In the genomic region with DNA sequence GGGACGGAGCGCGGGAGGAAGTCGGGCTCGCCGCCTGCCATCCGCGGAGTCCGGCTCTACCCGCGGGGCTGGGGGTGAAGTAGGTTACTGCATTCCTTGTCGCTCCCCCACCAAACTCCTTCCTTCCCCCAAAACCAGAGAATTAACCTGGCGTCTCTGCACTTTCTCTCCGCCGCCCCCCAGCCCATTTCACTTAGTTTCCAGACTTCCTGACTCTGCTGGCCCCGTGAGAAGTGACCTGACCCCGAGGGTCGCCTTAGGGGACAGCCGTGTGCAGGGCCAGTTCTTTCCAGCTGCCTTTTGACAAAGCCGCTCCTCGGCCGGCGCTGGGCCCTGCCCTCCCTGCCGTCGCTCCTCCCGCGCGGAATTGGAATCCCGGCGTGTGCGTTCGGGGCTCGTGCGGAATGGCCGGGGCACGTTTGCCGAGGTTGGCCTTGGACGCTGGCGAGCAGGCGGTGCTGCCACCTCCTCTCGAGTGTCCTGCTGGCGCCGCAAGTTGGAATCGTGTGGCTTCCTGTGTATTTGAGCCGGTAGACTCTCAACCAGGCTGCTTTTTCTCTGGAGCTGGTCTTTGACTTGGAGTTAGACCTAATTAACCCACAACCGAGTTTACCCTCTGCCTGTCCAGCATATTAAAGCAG, we compare ENCODE assay signal across 1 cellular context.
TF ChIP-seq lines count a peak whose summit lies in the region.

No MANE protein-coding gene starts in this region.

TF ChIP-seq in HepG2, 621 proteins besides CTCF, POLR2A, EP300 and RAD21 (continues in another document):
- TF ChIP-seq ZNF619 (CRISPR knock-in tag; IDR thresholded peaks at IDR 0.05) = peak; percentile 80; the same call in 1 of the 2 replicates
- TF ChIP-seq KDM5B (CRISPR knock-in tag; IDR thresholded peaks at IDR 0.05; ENCODE audit: borderline replicate concordance) = peak; percentile 94
- peak; percentile 70; the same call in 1 of the 2 replicates for TF ChIP-seq MAF1 (CRISPR knock-in tag; IDR thresholded peaks at IDR 0.05; ENCODE audit: borderline replicate concordance)
- TF ChIP-seq HHEX (CRISPR knock-in tag; IDR thresholded peaks at IDR 0.05) = peak; percentile 33; the same call in 1 of the 2 replicates
- peak; percentile 70; the same call in 1 of the 2 replicates for TF ChIP-seq ZNF776 (CRISPR knock-in tag; IDR thresholded peaks at IDR 0.05)
- 0 out of 2 replicates have a peak, but pooled peaks have one; percentile 37 for TF ChIP-seq RBAK (CRISPR knock-in tag; IDR thresholded peaks at IDR 0.05)
- TF ChIP-seq MED1 (CRISPR knock-in tag; IDR thresholded peaks at IDR 0.05) = peak; percentile 39; the same call in 1 of the 2 replicates
- no peak for TF ChIP-seq SYNCRIP (IDR thresholded peaks at IDR 0.05; ENCODE audit: insufficient read depth, low read depth, low read length)
- peak; percentile 76 for TF ChIP-seq CBX5 (CRISPR knock-in tag; IDR thresholded peaks at IDR 0.05; ENCODE audit: borderline replicate concordance)
- TF ChIP-seq, protein P1, sequence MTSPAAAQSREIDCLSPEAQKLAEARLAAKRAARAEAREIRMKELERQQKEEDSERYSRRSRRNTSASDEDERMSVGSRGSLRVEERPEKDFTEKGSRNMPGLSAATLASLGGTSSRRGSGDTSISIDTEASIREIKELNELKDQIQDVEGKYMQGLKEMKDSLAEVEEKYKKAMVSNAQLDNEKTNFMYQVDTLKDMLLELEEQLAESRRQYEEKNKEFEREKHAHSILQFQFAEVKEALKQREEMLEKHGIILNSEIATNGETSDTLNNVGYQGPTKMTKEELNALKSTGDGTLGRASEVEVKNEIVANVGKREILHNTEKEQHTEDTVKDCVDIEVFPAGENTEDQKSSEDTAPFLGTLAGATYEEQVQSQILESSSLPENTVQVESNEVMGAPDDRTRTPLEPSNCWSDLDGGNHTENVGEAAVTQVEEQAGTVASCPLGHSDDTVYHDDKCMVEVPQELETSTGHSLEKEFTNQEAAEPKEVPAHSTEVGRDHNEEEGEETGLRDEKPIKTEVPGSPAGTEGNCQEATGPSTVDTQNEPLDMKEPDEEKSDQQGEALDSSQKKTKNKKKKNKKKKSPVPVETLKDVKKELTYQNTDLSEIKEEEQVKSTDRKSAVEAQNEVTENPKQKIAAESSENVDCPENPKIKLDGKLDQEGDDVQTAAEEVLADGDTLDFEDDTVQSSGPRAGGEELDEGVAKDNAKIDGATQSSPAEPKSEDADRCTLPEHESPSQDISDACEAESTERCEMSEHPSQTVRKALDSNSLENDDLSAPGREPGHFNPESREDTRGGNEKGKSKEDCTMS (CRISPR knock-in tag; conservative IDR thresholded peaks at IDR 0.05) = no peak
- 0 out of 2 replicates have a peak, but pooled peaks have one; percentile 10 for TF ChIP-seq ZNF629 (CRISPR knock-in tag; conservative IDR thresholded peaks at IDR 0.05)
- peak; percentile 95 for TF ChIP-seq KMT2B (CRISPR knock-in tag; IDR thresholded peaks at IDR 0.05)
- no peak for TF ChIP-seq GLI4 (CRISPR knock-in tag; IDR thresholded peaks at IDR 0.05; ENCODE audit: borderline replicate concordance)
- no peak for TF ChIP-seq ARNT (IDR thresholded peaks at IDR 0.05)
- peak; percentile 89 for TF ChIP-seq ZFX (CRISPR knock-in tag; IDR thresholded peaks at IDR 0.05; ENCODE audit: low read depth)
- TF ChIP-seq PHF21A (CRISPR knock-in tag; IDR thresholded peaks at IDR 0.05) = peak; percentile 58; the same call in 1 of the 2 replicates
- peak; percentile 76 for TF ChIP-seq ZFP82 (CRISPR knock-in tag; IDR thresholded peaks at IDR 0.05; ENCODE audit: borderline replicate concordance)
- peak; percentile 46; the same call in 1 of the 2 replicates for TF ChIP-seq RXRB (CRISPR knock-in tag; IDR thresholded peaks at IDR 0.05; ENCODE audit: borderline replicate concordance)
- TF ChIP-seq SRF (IDR thresholded peaks at IDR 0.05; ENCODE audit: low read depth, low read length) = no peak
- TF ChIP-seq, protein P2, sequence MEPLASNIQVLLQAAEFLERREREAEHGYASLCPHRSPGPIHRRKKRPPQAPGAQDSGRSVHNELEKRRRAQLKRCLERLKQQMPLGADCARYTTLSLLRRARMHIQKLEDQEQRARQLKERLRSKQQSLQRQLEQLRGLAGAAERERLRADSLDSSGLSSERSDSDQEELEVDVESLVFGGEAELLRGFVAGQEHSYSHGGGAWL (CRISPR knock-in tag; IDR thresholded peaks at IDR 0.05) = no peak
- peak; percentile 73; the same call in 1 of the 2 replicates for TF ChIP-seq ZIK1 (CRISPR knock-in tag; IDR thresholded peaks at IDR 0.05; ENCODE audit: borderline replicate concordance, low read depth)
- TF ChIP-seq KLF11 (CRISPR knock-in tag; IDR thresholded peaks at IDR 0.05) = 0 out of 2 replicates have a peak, but pooled peaks have one; percentile 43
- TF ChIP-seq ZFP62 (CRISPR knock-in tag; IDR thresholded peaks at IDR 0.05) = no peak
- peak; percentile 63; the same call in 1 of the 2 replicates for TF ChIP-seq ZBTB4 (CRISPR knock-in tag; IDR thresholded peaks at IDR 0.05; ENCODE audit: borderline replicate concordance)
- TF ChIP-seq ZKSCAN8 (CRISPR knock-in tag; IDR thresholded peaks at IDR 0.05; ENCODE audit: borderline replicate concordance) = no peak
- TF ChIP-seq, protein P3, sequence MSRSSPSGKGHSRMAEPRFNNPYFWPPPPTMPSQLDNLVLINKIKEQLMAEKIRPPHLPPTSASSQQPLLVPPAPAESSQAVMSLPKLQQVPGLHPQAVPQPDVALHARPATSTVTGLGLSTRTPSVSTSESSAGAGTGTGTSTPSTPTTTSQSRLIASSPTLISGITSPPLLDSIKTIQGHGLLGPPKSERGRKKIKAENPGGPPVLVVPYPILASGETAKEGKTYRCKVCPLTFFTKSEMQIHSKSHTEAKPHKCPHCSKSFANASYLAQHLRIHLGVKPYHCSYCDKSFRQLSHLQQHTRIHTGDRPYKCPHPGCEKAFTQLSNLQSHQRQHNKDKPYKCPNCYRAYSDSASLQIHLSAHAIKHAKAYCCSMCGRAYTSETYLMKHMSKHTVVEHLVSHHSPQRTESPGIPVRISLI (CRISPR knock-in tag; IDR thresholded peaks at IDR 0.05; ENCODE audit: borderline replicate concordance) = peak; percentile 34; the same call in 1 of the 2 replicates
- no peak; the same call in 1 of the 2 replicates for TF ChIP-seq ZNF674 (CRISPR knock-in tag; IDR thresholded peaks at IDR 0.05; ENCODE audit: low read depth)
- TF ChIP-seq, protein P4, sequence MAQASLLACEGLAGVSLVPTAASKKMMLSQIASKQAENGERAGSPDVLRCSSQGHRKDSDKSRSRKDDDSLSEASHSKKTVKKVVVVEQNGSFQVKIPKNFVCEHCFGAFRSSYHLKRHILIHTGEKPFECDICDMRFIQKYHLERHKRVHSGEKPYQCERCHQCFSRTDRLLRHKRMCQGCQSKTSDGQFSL (CRISPR knock-in tag; IDR thresholded peaks at IDR 0.05) = peak; percentile 71
- peak; percentile 88 for TF ChIP-seq SALL1 (CRISPR knock-in tag; IDR thresholded peaks at IDR 0.05)
- peak; percentile 57 for TF ChIP-seq DNMT3B (CRISPR knock-in tag; conservative IDR thresholded peaks at IDR 0.05)
- 0 out of 2 replicates have a peak, but pooled peaks have one; percentile 50 for TF ChIP-seq ZSCAN29 (CRISPR knock-in tag; conservative IDR thresholded peaks at IDR 0.05)
- TF ChIP-seq SSRP1 (CRISPR knock-in tag; IDR thresholded peaks at IDR 0.05) = no peak; the same call in 1 of the 2 replicates
- peak; percentile 79 for TF ChIP-seq GABPB1 (CRISPR knock-in tag; IDR thresholded peaks at IDR 0.05)
- no peak for TF ChIP-seq TCF7L2 (IDR thresholded peaks at IDR 0.05; ENCODE audit: low read depth, low read length)
- TF ChIP-seq HMGA1 (CRISPR knock-in tag; conservative IDR thresholded peaks at IDR 0.05) = no peak
- peak; percentile 94; the same call in 1 of the 2 replicates for TF ChIP-seq SNAI1 (CRISPR knock-in tag; IDR thresholded peaks at IDR 0.05; ENCODE audit: borderline replicate concordance)
- no peak; the same call in 1 of the 2 replicates for TF ChIP-seq TEAD2 (CRISPR knock-in tag; IDR thresholded peaks at IDR 0.05)
- TF ChIP-seq SOX5 (CRISPR knock-in tag; IDR thresholded peaks at IDR 0.05; ENCODE audit: borderline replicate concordance) = no peak
- no peak for TF ChIP-seq TCF7 (IDR thresholded peaks at IDR 0.05; ENCODE audit: low read depth)
- TF ChIP-seq ZNF432 (CRISPR knock-in tag; IDR thresholded peaks at IDR 0.05; ENCODE audit: borderline replicate concordance) = no peak
- 0 out of 2 replicates have a peak, but pooled peaks have one; percentile 69 for TF ChIP-seq ZNF850 (CRISPR knock-in tag; conservative IDR thresholded peaks at IDR 0.05)
- no peak for TF ChIP-seq IKZF1 (IDR thresholded peaks at IDR 0.05)
- TF ChIP-seq, protein P5, sequence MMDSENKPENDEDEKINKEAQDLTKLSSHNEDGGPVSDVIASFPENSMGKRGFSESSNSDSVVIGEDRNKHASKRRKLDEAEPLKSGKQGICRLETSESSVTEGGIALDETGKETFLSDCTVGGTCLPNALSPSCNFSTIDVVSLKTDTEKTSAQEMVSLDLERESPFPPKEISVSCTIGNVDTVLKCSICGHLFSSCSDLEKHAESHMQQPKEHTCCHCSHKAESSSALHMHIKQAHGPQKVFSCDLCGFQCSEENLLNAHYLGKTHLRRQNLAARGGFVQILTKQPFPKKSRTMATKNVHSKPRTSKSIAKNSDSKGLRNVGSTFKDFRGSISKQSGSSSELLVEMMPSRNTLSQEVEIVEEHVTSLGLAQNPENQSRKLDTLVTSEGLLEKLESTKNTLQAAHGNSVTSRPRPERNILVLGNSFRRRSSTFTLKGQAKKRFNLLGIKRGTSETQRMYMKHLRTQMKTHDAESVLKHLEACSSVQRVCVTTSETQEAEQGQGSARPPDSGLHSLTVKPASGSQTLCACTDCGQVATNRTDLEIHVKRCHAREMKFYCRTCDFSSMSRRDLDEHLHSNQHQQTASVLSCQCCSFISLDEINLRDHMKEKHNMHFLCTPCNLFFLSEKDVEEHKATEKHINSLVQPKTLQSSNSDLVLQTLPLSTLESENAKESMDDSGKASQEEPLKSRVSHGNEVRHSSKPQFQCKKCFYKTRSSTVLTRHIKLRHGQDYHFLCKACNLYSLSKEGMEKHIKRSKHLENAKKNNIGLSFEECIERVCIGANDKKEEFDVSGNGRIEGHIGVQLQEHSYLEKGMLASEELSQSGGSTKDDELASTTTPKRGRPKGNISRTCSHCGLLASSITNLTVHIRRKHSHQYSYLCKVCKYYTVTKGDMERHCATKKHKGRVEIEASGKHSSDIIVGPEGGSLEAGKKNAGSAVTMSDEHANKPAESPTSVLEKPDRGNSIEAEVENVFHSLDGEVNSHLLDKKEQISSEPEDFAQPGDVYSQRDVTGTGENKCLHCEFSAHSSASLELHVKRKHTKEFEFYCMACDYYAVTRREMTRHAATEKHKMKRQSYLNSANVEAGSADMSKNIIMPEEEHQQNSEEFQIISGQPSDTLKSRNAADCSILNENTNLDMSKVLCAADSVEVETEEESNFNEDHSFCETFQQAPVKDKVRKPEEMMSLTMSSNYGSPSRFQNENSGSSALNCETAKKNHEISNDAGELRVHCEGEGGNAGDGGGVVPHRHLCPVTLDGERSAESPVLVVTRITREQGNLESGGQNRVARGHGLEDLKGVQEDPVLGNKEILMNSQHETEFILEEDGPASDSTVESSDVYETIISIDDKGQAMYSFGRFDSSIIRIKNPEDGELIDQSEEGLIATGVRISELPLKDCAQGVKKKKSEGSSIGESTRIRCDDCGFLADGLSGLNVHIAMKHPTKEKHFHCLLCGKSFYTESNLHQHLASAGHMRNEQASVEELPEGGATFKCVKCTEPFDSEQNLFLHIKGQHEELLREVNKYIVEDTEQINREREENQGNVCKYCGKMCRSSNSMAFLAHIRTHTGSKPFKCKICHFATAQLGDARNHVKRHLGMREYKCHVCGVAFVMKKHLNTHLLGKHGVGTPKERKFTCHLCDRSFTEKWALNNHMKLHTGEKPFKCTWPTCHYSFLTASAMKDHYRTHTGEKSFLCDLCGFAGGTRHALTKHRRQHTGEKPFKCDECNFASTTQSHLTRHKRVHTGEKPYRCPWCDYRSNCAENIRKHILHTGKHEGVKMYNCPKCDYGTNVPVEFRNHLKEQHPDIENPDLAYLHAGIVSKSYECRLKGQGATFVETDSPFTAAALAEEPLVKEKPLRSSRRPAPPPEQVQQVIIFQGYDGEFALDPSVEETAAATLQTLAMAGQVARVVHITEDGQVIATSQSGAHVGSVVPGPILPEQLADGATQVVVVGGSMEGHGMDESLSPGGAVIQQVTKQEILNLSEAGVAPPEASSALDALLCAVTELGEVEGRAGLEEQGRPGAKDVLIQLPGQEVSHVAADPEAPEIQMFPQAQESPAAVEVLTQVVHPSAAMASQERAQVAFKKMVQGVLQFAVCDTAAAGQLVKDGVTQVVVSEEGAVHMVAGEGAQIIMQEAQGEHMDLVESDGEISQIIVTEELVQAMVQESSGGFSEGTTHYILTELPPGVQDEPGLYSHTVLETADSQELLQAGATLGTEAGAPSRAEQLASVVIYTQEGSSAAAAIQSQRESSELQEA (CRISPR knock-in tag; IDR thresholded peaks at IDR 0.05; ENCODE audit: not compliant biosample characterization) = peak; percentile 34
- no peak for TF ChIP-seq JARID2 (CRISPR knock-in tag; IDR thresholded peaks at IDR 0.05; ENCODE audit: insufficient replicate concordance)
- no peak for TF ChIP-seq DDIT3 (CRISPR knock-in tag; IDR thresholded peaks at IDR 0.05)
